In the genomic region with DNA sequence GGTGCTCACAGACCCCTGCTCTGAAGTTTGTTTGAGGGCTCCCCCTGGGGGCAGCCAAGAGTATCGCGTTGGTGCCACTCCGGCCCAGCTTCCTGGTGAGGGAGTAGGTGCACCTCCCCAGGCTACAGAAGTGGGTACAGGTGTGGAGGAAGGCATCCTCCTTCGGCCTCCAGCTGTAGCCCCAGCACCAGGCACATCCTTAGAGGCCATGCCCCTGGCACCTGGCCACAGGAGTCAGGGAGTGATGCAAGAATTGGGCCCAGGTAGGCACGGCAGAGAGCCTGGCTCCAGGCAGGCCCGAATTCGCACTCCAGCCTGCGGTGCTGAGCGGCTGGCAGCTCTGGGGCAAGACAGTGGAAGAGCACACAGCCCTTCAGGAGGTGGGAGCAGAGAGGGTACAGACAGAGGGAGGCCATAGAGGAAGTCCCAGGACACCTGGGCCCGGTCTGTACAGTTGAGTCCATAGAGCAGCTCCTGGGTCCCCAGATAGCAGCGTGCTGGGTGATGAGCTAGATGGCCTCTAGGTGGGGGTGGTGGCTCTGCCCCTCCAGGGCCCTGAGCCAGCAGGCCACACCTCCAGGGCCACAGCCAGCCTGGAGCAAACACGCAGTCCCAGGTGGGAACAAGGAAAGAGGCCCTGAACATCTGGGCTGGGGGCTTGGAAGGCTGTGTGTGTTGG, we compare ENCODE assay signal across 1 cellular context.
A peak's percentile ranks its signal among the peaks of the same experiment; 100 is the strongest.
TF ChIP-seq lines count a peak whose summit lies in the region.

No MANE protein-coding gene starts in this region.

TF ChIP-seq in HEK293, 187 proteins besides CTCF, POLR2A, EP300 and RAD21 (continued from another document):
- TF ChIP-seq, protein P1, sequence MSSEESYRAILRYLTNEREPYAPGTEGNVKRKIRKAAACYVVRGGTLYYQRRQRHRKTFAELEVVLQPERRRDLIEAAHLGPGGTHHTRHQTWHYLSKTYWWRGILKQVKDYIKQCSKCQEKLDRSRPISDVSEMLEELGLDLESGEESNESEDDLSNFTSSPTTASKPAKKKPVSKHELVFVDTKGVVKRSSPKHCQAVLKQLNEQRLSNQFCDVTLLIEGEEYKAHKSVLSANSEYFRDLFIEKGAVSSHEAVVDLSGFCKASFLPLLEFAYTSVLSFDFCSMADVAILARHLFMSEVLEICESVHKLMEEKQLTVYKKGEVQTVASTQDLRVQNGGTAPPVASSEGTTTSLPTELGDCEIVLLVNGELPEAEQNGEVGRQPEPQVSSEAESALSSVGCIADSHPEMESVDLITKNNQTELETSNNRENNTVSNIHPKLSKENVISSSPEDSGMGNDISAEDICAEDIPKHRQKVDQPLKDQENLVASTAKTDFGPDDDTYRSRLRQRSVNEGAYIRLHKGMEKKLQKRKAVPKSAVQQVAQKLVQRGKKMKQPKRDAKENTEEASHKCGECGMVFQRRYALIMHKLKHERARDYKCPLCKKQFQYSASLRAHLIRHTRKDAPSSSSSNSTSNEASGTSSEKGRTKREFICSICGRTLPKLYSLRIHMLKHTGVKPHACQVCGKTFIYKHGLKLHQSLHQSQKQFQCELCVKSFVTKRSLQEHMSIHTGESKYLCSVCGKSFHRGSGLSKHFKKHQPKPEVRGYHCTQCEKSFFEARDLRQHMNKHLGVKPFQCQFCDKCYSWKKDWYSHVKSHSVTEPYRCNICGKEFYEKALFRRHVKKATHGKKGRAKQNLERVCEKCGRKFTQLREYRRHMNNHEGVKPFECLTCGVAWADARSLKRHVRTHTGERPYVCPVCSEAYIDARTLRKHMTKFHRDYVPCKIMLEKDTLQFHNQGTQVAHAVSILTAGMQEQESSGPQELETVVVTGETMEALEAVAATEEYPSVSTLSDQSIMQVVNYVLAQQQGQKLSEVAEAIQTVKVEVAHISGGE (tag by site-specific recombination; conservative IDR thresholded peaks at IDR 0.05; ENCODE audit: low read depth) = 0 out of 2 replicates have a peak, but pooled peaks have one; percentile 23
- TF ChIP-seq ZNF37A (tag by site-specific recombination; IDR thresholded peaks at IDR 0.05) (no peak), ZNF174 (tag by site-specific recombination; IDR thresholded peaks at IDR 0.05) (no peak), ZNF658 (tag by site-specific recombination; IDR thresholded peaks at IDR 0.05) (no peak), ZNF600 (tag by site-specific recombination; IDR thresholded peaks at IDR 0.05) (peak; percentile 72), ZEB2 (tag by site-specific recombination; IDR thresholded peaks at IDR 0.05) (peak; percentile 92), TCF7L2 (IDR thresholded peaks at IDR 0.05; ENCODE audit: borderline replicate concordance, low read depth, low read length) (no peak), ZNF561 (tag by site-specific recombination; IDR thresholded peaks at IDR 0.05; ENCODE audit: borderline replicate concordance) (no peak), ZNF121 (tag by site-specific recombination; IDR thresholded peaks at IDR 0.05) (no peak), ZNF843 (tag by site-specific recombination; IDR thresholded peaks at IDR 0.05) (no peak)
- TF ChIP-seq, protein P2, sequence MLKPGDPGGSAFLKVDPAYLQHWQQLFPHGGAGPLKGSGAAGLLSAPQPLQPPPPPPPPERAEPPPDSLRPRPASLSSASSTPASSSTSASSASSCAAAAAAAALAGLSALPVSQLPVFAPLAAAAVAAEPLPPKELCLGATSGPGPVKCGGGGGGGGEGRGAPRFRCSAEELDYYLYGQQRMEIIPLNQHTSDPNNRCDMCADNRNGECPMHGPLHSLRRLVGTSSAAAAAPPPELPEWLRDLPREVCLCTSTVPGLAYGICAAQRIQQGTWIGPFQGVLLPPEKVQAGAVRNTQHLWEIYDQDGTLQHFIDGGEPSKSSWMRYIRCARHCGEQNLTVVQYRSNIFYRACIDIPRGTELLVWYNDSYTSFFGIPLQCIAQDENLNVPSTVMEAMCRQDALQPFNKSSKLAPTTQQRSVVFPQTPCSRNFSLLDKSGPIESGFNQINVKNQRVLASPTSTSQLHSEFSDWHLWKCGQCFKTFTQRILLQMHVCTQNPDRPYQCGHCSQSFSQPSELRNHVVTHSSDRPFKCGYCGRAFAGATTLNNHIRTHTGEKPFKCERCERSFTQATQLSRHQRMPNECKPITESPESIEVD (tag by site-specific recombination; IDR thresholded peaks at IDR 0.05) = no peak
- TF ChIP-seq, protein P3, sequence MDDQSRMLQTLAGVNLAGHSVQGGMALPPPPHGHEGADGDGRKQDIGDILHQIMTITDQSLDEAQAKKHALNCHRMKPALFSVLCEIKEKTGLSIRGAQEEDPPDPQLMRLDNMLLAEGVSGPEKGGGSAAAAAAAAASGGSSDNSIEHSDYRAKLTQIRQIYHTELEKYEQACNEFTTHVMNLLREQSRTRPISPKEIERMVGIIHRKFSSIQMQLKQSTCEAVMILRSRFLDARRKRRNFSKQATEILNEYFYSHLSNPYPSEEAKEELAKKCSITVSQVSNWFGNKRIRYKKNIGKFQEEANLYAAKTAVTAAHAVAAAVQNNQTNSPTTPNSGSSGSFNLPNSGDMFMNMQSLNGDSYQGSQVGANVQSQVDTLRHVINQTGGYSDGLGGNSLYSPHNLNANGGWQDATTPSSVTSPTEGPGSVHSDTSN (CRISPR knock-in tag; IDR thresholded peaks at IDR 0.05) = no peak
- TF ChIP-seq, protein P4, sequence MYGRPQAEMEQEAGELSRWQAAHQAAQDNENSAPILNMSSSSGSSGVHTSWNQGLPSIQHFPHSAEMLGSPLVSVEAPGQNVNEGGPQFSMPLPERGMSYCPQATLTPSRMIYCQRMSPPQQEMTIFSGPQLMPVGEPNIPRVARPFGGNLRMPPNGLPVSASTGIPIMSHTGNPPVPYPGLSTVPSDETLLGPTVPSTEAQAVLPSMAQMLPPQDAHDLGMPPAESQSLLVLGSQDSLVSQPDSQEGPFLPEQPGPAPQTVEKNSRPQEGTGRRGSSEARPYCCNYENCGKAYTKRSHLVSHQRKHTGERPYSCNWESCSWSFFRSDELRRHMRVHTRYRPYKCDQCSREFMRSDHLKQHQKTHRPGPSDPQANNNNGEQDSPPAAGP (tag by site-specific recombination; IDR thresholded peaks at IDR 0.05) = 0 out of 2 replicates have a peak, but pooled peaks have one; percentile 26
